16 cellular contexts compared by ENCODE assay signal in the genomic region with DNA sequence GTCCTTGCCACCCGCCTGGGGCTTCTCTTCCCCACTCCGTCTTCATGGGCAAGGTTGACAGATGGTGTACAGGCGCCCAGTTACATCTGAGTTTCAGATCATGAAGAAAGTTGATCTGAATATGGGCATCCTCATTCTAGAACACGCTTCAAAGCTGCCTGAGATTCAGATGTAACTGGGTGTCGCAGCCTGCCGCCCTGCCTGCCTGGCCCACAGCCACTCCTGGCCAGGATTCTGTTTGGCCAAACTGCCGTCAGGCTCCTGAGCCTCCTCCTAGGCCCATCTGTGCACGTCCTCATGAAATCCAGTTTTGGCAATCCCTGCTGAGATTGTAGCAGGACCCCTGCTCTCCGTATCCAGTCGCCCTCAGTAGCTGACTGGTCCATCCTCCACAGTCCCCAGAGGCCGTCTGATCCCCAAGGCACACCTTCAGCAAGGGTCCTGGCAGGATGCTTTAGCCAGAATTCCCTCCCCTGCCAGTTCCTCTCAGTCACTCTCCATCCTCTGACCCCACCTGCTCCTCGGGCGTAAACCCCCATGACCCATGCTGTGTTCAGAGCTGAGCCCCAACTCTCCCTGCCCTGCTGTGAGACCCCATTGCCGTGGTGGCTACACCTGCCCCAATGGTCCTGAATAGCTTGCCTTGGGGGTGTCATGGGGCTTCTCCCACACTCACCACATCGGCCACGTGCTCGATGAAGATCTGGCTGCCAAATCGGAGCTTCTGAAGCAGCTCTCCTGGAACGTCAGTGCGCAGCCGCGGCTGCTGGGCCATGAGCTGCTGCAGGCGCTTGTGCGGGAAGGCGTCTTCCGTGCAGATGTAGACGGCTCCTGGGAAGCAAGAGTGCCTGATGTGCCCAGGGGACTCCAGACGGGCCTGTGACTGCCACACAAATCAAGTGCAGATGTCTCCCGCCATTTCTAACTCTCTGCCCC. TPM values are rescaled to one million over a fixed set of nuclear protein-coding genes. Genes with fewer than 3 reads are reported as not detected.
DNase-seq lines count a peak whose midpoint lies in the region; ATAC-seq, FAIRE-seq and TF ChIP-seq lines count a peak whose summit lies in the region.
"Had no signal": no experiment of that assay in that cellular context is flagged by ENCODE, and none has a peak within 500 bp of the region (broad histone marks: within the 10 kb centered on the region; RNA-seq: fewer than 3 reads in every experiment).

No MANE protein-coding gene starts in this region.

- DNase-seq in AG04450 (ENCODE audit: low read depth, low spot score): no peak
- no peak for DNase-seq in WTC11 (ENCODE audit: low spot score)
- DNase-seq in right cardiac atrium: peak in 2 of 3 donors; percentile 52 to 53
- no peak for DNase-seq in NCI-H524 treated with DMSO at 0.1 percent for 48 hours (lab: John Stamatoyannopoulos, UW)
- DNase-seq in urothelium cell line (ENCODE audit: low spot score): no peak
- no peak for DNase-seq in HTR-8/SVneo (ENCODE audit: insufficient read length, low spot score)
- DNase-seq: colonic mucosa; head of caudate nucleus; islet precursor cell; NCI-H2171; stimulated activated CD4-positive, alpha-beta T cell treated with anti-CD3 and anti-CD28 coated beads, Interleukin-15, amount 100 ng/mL, for 24 hours had no signal

- POLR2A ChIA-PET in AG04450 (lab: Yijun Ruan, JAX) (interaction anchor here (0.5 kb wide), 1 partner anchor 124 kb away, joined by 3 read pairs; no protein-coding TSS in a partner anchor), WTC11 (lab: Charles Lee) (no interaction called here)

- peaks cover 3% of the 10 kb centered on the region for H3K4me1 Mint-ChIP-seq in WTC11

- ATAC-seq in WTC11 (no peak), right cardiac atrium (no peak), GM21447 (IDR thresholded peaks at IDR 0.05; ENCODE audit: unreplicated experiment) (no peak)
- ATAC-seq: esophagus mucosa had no signal

- TF ChIP-seq CTCF in AG04450 (IDR thresholded peaks at IDR 0.05; ENCODE audit: low read depth, low read length): no peak
- no peak for TF ChIP-seq CTCF in DOHH2 (IDR thresholded peaks at IDR 0.05; ENCODE audit: low read depth, low read length, poor library complexity, severe bottlenecking)
- TF ChIP-seq CTCF in WTC11 (IDR thresholded peaks at IDR 0.05): no peak

- H3K4me3 ChIP-seq in AG04450 (ENCODE audit: low read depth, low read length): no peak overlapping the region
- H3K4me3 ChIP-seq in DOHH2 (ENCODE audit: low read length): no peak overlapping the region
- no peak overlapping the region for H3K4me3 ChIP-seq in right cardiac atrium (ENCODE audit: low read length)
- H3K4me3 ChIP-seq: BLaER1, colonic mucosa, SJSA1 had no signal

- H3K36me3 ChIP-seq in DOHH2 (ENCODE audit: control insufficient read depth, low read length): peaks cover 93% of the 10 kb centered on the region
- H3K36me3 ChIP-seq: colonic mucosa had no signal

- H3K27ac Mint-ChIP-seq in WTC11: peak overlapping the region; percentile 41; the same call in 1 of the 2 replicates

- H3K9me3 ChIP-seq in AG04450 (ENCODE audit: control insufficient read depth, insufficient read depth, low read length): no peaks in the 10 kb centered on the region
- no peaks in the 10 kb centered on the region for H3K9me3 ChIP-seq in DOHH2 (ENCODE audit: control insufficient read depth, insufficient read depth, low read length)
- H3K9me3 ChIP-seq in right cardiac atrium (ENCODE audit: control insufficient read depth, low read length): no peaks in the 10 kb centered on the region
- H3K9me3 ChIP-seq: BLaER1, colonic mucosa, SJSA1 had no signal

- H3F3A ChIP-seq in DOHH2 (ENCODE audit: control insufficient read depth, insufficient read depth): peaks cover 6% of the 10 kb centered on the region; the same call in 1 of the 2 replicates

- no peaks in the 10 kb centered on the region; the same call in 1 of the 2 replicates for H3K27me3 Mint-ChIP-seq in WTC11 (ENCODE audit: low read depth)

- WGBS in right cardiac atrium: 85% methylated on average over 29 of the region's 29 CpGs

- no peaks in the 10 kb centered on the region for H3K9me2 ChIP-seq in DOHH2 (replicated peaks; ENCODE audit: control insufficient read depth, low read length)

- intact Hi-C loops in right cardiac atrium (cut with DNase I): no loop called here

- no peaks in the 10 kb centered on the region; the same call in 1 of the 2 replicates for H4K20me1 ChIP-seq in DOHH2 (ENCODE audit: control insufficient read depth, insufficient read depth, low read depth, low read length)

- FAIRE-seq in urothelium cell line (lab: Jason Lieb, UNC) (no peak), HTR-8/SVneo (lab: Jason Lieb, UNC) (no peak)

- peaks cover 58% of the 10 kb centered on the region for H3K4me1 ChIP-seq in DOHH2 (ENCODE audit: control insufficient read depth, low read length)
- peaks cover 5% of the 10 kb centered on the region for H3K4me1 ChIP-seq in right cardiac atrium (ENCODE audit: control insufficient read depth, insufficient read depth, low read length)
- H3K4me1 ChIP-seq: SJSA1 had no signal

- peaks cover 32% of the 10 kb centered on the region for H3K79me2 ChIP-seq in DOHH2 (ENCODE audit: control insufficient read depth, low read length)

- H3K9me3 Mint-ChIP-seq in WTC11: no peaks in the 10 kb centered on the region

- peaks cover 23% of the 10 kb centered on the region for H3K36me3 Mint-ChIP-seq in WTC11

- 0 out of 2 replicates have a peak overlapping the region, but pooled peaks have one; percentile 34 for H3K4me2 ChIP-seq in DOHH2 (ENCODE audit: low read length)

- CTCF ChIA-PET in AG04450 (lab: Charles Lee) (no interaction called here), WTC11 (lab: Charles Lee) (interaction anchor here (0.6 to 1.8 kb wide), 2 partner anchors 8 to 1005 kb away, joined by 3 to 4 read pairs; no protein-coding TSS in a partner anchor)

- H3K27ac ChIP-seq in AG04450 (ENCODE audit: low read depth, low read length) (peak overlapping the region; percentile 11), DOHH2 (ENCODE audit: low read depth, low read length) (peak overlapping the region; percentile 57), right cardiac atrium (ENCODE audit: low read length) (no peak overlapping the region)
- H3K27ac ChIP-seq: BLaER1, colonic mucosa, SJSA1 had no signal

- H3K27me3 ChIP-seq in AG04450 (ENCODE audit: control insufficient read depth, insufficient read depth, low read length): no peaks in the 10 kb centered on the region
- H3K27me3 ChIP-seq in DOHH2 (ENCODE audit: control insufficient read depth, low read length): no peaks in the 10 kb centered on the region
- H3K27me3 ChIP-seq in right cardiac atrium (ENCODE audit: control insufficient read depth, insufficient read depth): no peaks in the 10 kb centered on the region
- H3K27me3 ChIP-seq: BLaER1, colonic mucosa, SJSA1 had no signal

- no peak overlapping the region for H3K4me3 Mint-ChIP-seq in WTC11

TF ChIP-seq in WTC11, 78 proteins besides CTCF, POLR2A, EP300 and RAD21 (continues in another document):
- TF ChIP-seq GTF2I (CRISPR knock-in tag; conservative IDR thresholded peaks at IDR 0.05) (no peak), NFE2L1 (CRISPR knock-in tag; IDR thresholded peaks at IDR 0.05) (no peak), ZNF317 (CRISPR knock-in tag; IDR thresholded peaks at IDR 0.05; ENCODE audit: borderline replicate concordance, low read depth) (no peak)
- TF ChIP-seq, protein P1, sequence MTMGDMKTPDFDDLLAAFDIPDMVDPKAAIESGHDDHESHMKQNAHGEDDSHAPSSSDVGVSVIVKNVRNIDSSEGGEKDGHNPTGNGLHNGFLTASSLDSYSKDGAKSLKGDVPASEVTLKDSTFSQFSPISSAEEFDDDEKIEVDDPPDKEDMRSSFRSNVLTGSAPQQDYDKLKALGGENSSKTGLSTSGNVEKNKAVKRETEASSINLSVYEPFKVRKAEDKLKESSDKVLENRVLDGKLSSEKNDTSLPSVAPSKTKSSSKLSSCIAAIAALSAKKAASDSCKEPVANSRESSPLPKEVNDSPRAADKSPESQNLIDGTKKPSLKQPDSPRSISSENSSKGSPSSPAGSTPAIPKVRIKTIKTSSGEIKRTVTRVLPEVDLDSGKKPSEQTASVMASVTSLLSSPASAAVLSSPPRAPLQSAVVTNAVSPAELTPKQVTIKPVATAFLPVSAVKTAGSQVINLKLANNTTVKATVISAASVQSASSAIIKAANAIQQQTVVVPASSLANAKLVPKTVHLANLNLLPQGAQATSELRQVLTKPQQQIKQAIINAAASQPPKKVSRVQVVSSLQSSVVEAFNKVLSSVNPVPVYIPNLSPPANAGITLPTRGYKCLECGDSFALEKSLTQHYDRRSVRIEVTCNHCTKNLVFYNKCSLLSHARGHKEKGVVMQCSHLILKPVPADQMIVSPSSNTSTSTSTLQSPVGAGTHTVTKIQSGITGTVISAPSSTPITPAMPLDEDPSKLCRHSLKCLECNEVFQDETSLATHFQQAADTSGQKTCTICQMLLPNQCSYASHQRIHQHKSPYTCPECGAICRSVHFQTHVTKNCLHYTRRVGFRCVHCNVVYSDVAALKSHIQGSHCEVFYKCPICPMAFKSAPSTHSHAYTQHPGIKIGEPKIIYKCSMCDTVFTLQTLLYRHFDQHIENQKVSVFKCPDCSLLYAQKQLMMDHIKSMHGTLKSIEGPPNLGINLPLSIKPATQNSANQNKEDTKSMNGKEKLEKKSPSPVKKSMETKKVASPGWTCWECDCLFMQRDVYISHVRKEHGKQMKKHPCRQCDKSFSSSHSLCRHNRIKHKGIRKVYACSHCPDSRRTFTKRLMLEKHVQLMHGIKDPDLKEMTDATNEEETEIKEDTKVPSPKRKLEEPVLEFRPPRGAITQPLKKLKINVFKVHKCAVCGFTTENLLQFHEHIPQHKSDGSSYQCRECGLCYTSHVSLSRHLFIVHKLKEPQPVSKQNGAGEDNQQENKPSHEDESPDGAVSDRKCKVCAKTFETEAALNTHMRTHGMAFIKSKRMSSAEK (CRISPR knock-in tag; IDR thresholded peaks at IDR 0.05; ENCODE audit: borderline replicate concordance): no peak

RNA-seq across cellular contexts. Expression of a gene that starts 12.5 kb away (rescaled TPM):
- polyA plus RNA-seq in AG04450 (2011; rRNA removed): 4.3 and 4.8 TPM in 2 replicates
- polyA minus RNA-seq in AG04450 (2011; rRNA and poly(A)+ RNA removed): 2.8 and 3.2 TPM in 2 replicates
- 46.7 to 51.4 TPM (median 50.5 TPM) in 3 replicates for total RNA-seq in WTC11 (2021)
- 1 to 10 TPM; 2.1 to 5.6 (median 2.4) TPM for total RNA-seq in right cardiac atrium
- 2.2 TPM for polyA plus RNA-seq in right cardiac atrium

RNA-seq across cellular contexts. Expression of a gene that starts 12.8 kb away (rescaled TPM):
- polyA plus RNA-seq in AG04450 (2011; rRNA removed): 77.5 and 78.6 TPM in 2 replicates
- polyA minus RNA-seq in AG04450 (2011; rRNA and poly(A)+ RNA removed): 26.4 and 30.1 TPM in 2 replicates
- 59.7 to 69.2 TPM (median 65.1 TPM) in 3 replicates for total RNA-seq in WTC11 (2021)
- total RNA-seq in right cardiac atrium: 10 to 100 TPM; 42.0 to 61.0 (median 52.4) TPM
- polyA plus RNA-seq in right cardiac atrium: 66.8 TPM

Comparison
In these comparisons a context has a peak if more than half of its experiments do, and no peak if none do; other contexts are left out.
1. DNase-seq: peak in right cardiac atrium (2 of 3); none in AG04450 (single experiment), WTC11 (single experiment), NCI-H524 treated with DMSO at 0.1 percent for 48 hours (single experiment), urothelium cell line (single experiment) and HTR-8/SVneo (single experiment).